21 cellular contexts compared by ENCODE assay signal in the genomic region with DNA sequence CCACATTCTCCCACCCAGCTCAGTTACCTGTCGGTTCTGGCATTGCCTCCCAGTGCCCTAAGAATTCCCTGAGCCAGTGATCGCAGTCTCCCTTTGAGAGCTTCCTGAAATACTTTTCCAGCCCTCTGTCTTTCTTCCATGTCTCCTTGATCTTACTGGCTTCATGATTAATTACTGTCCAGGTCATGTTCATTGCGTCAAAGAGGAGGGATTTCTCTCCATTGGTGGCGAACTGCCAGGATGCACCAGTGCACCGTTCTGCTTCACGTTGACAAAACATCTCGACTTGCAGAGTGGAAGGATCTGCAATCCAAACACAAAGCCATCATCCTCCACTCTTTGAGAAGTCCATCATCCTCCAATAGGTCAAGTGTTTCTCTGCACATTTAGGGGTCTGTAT. TPM values are rescaled to one million over a fixed set of nuclear protein-coding genes. Genes with fewer than 3 reads are reported as not detected.
"Had no signal": no experiment of that assay in that cellular context is flagged by ENCODE, and none has a peak within 500 bp of the region (broad histone marks: within the 10 kb centered on the region; RNA-seq: fewer than 3 reads in every experiment).

No MANE protein-coding gene starts in this region.

- H3K27ac Mint-ChIP-seq: activated CD4-positive, alpha-beta memory T cell treated with anti-CD3 and anti-CD28 coated beads for 36 hours; activated CD4-positive, alpha-beta T cell treated with anti-CD3 and anti-CD28 coated beads for 36 hours; activated CD8-positive, alpha-beta memory T cell treated with anti-CD3 and anti-CD28 coated beads, Interleukin-2, amount 10 ng/mL, durations not matched to agents 7 days and 5 days; mesothelial cell of epicardium; nephron progenitor cell; T-cell had no signal

- H3K4me3 Mint-ChIP-seq: activated CD4-positive, alpha-beta memory T cell treated with anti-CD3 and anti-CD28 coated beads for 36 hours; activated CD4-positive, alpha-beta T cell treated with anti-CD3 and anti-CD28 coated beads for 36 hours; activated CD8-positive, alpha-beta memory T cell treated with anti-CD3 and anti-CD28 coated beads, Interleukin-2, amount 10 ng/mL, durations not matched to agents 7 days and 5 days; central memory CD8-positive, alpha-beta T cell; mesothelial cell of epicardium; nephron progenitor cell; T-cell had no signal

- H3K9me3 Mint-ChIP-seq: activated CD4-positive, alpha-beta memory T cell treated with anti-CD3 and anti-CD28 coated beads for 36 hours; central memory CD8-positive, alpha-beta T cell; mesothelial cell of epicardium; nephron progenitor cell; T-cell had no signal

- H3K4me1 Mint-ChIP-seq: activated CD4-positive, alpha-beta T cell treated with anti-CD3 and anti-CD28 coated beads for 36 hours; central memory CD8-positive, alpha-beta T cell; T-cell had no signal

- H3K4me3 ChIP-seq: body of pancreas, coronary artery, right lobe of liver, smooth muscle cell, transverse colon had no signal

- DNase-seq: activated CD4-positive, alpha-beta memory T cell treated with anti-CD3 and anti-CD28 coated beads for 36 hours; activated CD4-positive, alpha-beta T cell treated with anti-CD3 and anti-CD28 coated beads for 36 hours; activated CD8-positive, alpha-beta memory T cell treated with anti-CD3 and anti-CD28 coated beads, Interleukin-2, amount 10 ng/mL, durations not matched to agents 7 days and 5 days; activated naive CD4-positive, alpha-beta T cell treated with anti-CD3 and anti-CD28 coated beads, Interleukin-2, amount 50 U/mL, for 16 hours; activated T-cell treated with anti-CD3 and anti-CD28 coated beads, Interleukin-2, amount 50 U/mL, for 1 hour; amniotic stem cell; body of pancreas; hypothalamus; nephron progenitor cell; occipital lobe; right lobe of liver; stimulated activated naive CD8-positive, alpha-beta T cell treated with anti-CD3 and anti-CD28 coated beads, Interleukin-15, Interleukin-2, amounts not matched to agents 100 U/mL and 50 U/mL, for 24 hours; T-cell; T-helper 9 cell; transverse colon had no signal

- H3K27me3 ChIP-seq: body of pancreas, right lobe of liver, transverse colon had no signal

- H3K4me1 ChIP-seq: body of pancreas, right lobe of liver, transverse colon had no signal

- H3K9me3 ChIP-seq: body of pancreas, right lobe of liver, transverse colon had no signal

- ATAC-seq: activated CD4-positive, alpha-beta T cell treated with anti-CD3 and anti-CD28 coated beads for 36 hours; activated CD8-positive, alpha-beta memory T cell treated with anti-CD3 and anti-CD28 coated beads, Interleukin-2, amount 10 ng/mL, durations not matched to agents 7 days and 5 days; body of pancreas; stimulated activated naive CD8-positive, alpha-beta T cell treated with anti-CD3 and anti-CD28 coated beads, Interleukin-15, Interleukin-2, amounts not matched to agents 100 U/mL and 50 U/mL, for 24 hours; T-cell had no signal

- H3K4me2 ChIP-seq: smooth muscle cell had no signal

- H3K36me3 Mint-ChIP-seq: activated CD4-positive, alpha-beta memory T cell treated with anti-CD3 and anti-CD28 coated beads for 36 hours; activated CD8-positive, alpha-beta memory T cell treated with anti-CD3 and anti-CD28 coated beads, Interleukin-2, amount 10 ng/mL, durations not matched to agents 7 days and 5 days; mesothelial cell of epicardium; T-cell had no signal

- H3K36me3 ChIP-seq: right lobe of liver, transverse colon had no signal

- H3K27ac ChIP-seq: body of pancreas, coronary artery, right lobe of liver, transverse colon, VCaP had no signal

RNA-seq across cellular contexts. Expression of a gene that starts 8.6 kb away (rescaled TPM):
- total RNA-seq: activated CD4-positive, alpha-beta memory T cell treated with anti-CD3 and anti-CD28 coated beads for 36 hours; activated CD4-positive, alpha-beta T cell treated with anti-CD3 and anti-CD28 coated beads for 36 hours; activated CD8-positive, alpha-beta memory T cell treated with anti-CD3 and anti-CD28 coated beads, Interleukin-2, amount 10 ng/mL, durations not matched to agents 7 days and 5 days; body of pancreas; glomerular endothelial cell; mesothelial cell of epicardium; occipital lobe; right lobe of liver; smooth muscle cell; T-cell; transverse colon had no signal
- polyA plus RNA-seq: smooth muscle cell had no signal

RNA-seq across cellular contexts. Expression of a gene that starts 33.6 kb away (rescaled TPM):
- total RNA-seq: activated CD4-positive, alpha-beta memory T cell treated with anti-CD3 and anti-CD28 coated beads for 36 hours; activated CD4-positive, alpha-beta T cell treated with anti-CD3 and anti-CD28 coated beads for 36 hours; activated CD8-positive, alpha-beta memory T cell treated with anti-CD3 and anti-CD28 coated beads, Interleukin-2, amount 10 ng/mL, durations not matched to agents 7 days and 5 days; body of pancreas; mesothelial cell of epicardium; occipital lobe; right lobe of liver; T-cell; transverse colon had no signal

RNA-seq across cellular contexts. Expression of a gene that starts 52.5 kb away (rescaled TPM):
- total RNA-seq: transverse colon had no signal
